ENCODE assay signal across 14 cellular contexts in genomic region chr3:170383567-170383966, GRCh38. TPM values are rescaled to one million over a fixed set of nuclear protein-coding genes. Genes with fewer than 3 reads are reported as not detected.
DNase-seq lines count a peak whose midpoint lies in the region; ATAC-seq and TF ChIP-seq lines count a peak whose summit lies in the region.
"Had no signal": no experiment of that assay in that cellular context is flagged by ENCODE, and none has a peak within 500 bp of the region (broad histone marks: within the 10 kb centered on the region; RNA-seq: fewer than 3 reads in every experiment).

No MANE protein-coding gene starts in this region.

- H3K79me2 ChIP-seq in Karpas-422 (ENCODE audit: low read length): peaks cover 19% of the 10 kb centered on the region

- no peaks in the 10 kb centered on the region for H3K9me3 ChIP-seq in Karpas-422 (ENCODE audit: low read length)
- peaks cover 26% of the 10 kb centered on the region for H3K9me3 ChIP-seq in endodermal cell (ENCODE audit: control insufficient read depth, low read length)
- H3K9me3 ChIP-seq in psoas muscle: peaks cover 8% of the 10 kb centered on the region
- no peaks in the 10 kb centered on the region for H3K9me3 ChIP-seq in BE2C
- no peaks in the 10 kb centered on the region for H3K9me3 ChIP-seq in A673 (ENCODE audit: low read depth, low read length, poor library complexity, severe bottlenecking)
- H3K9me3 ChIP-seq: SJSA1, tibial nerve had no signal

- H3K4me1 Mint-ChIP-seq in endodermal cell: no peaks in the 10 kb centered on the region

- peaks cover 12% of the 10 kb centered on the region for H3K9me3 Mint-ChIP-seq in endodermal cell

- no peak overlapping the region for H3K4me3 Mint-ChIP-seq in endodermal cell
- H3K4me3 Mint-ChIP-seq: activated CD8-positive, alpha-beta T cell treated with anti-CD3 and anti-CD28 coated beads, Interleukin-2, amount 10 ng/mL, durations not matched to agents 7 days and 5 days had no signal

- H3K27me3 ChIP-seq in Karpas-422 (ENCODE audit: low read length) (no peaks in the 10 kb centered on the region), endodermal cell (ENCODE audit: control insufficient read depth, insufficient read depth, low read length, poor library complexity, severe bottlenecking) (no peaks in the 10 kb centered on the region), psoas muscle (ENCODE audit: insufficient read depth in 3 of 3, low read length in 2 of 3) (no peaks in the 10 kb centered on the region), BE2C (no peaks in the 10 kb centered on the region), A673 (replicated peaks; ENCODE audit: insufficient read depth, low read depth, low read length, poor library complexity) (no peaks in the 10 kb centered on the region)
- H3K27me3 ChIP-seq: SJSA1, tibial nerve had no signal

- no peaks in the 10 kb centered on the region for H4K20me1 ChIP-seq in Karpas-422 (ENCODE audit: insufficient read depth, low read depth, low read length)

- POLR2A ChIA-PET in A673 (lab: Charles Lee; ENCODE audit: low non-redundant PET): no interaction called here

- 98% methylated on average over 1 of the region's 1 CpG; no CpG with 5 or more reads in 1 of the 2 experiments for WGBS in endodermal cell (ENCODE audit: insufficient coverage in 1 of 2, insufficient read length in 1 of 2), 2 experiments
- WGBS in psoas muscle, 3 donors: 66 to 94% (median 69%) methylated on average over 1 of the region's 1 CpG

- H3K27me3 Mint-ChIP-seq in endodermal cell (ENCODE audit: insufficient read depth): no peaks in the 10 kb centered on the region

- ATAC-seq in psoas muscle: peak in 3 of 4 donors; percentile 41 to 68 (median 63)
- ATAC-seq: activated CD8-positive, alpha-beta T cell treated with anti-CD3 and anti-CD28 coated beads, Interleukin-2, amount 10 ng/mL, durations not matched to agents 7 days and 5 days had no signal

- peaks cover 14% of the 10 kb centered on the region; the same call in 1 of the 2 replicates for H3K36me3 ChIP-seq in Karpas-422 (ENCODE audit: insufficient read depth, low read length)
- H3K36me3 ChIP-seq in endodermal cell (ENCODE audit: control insufficient read depth, insufficient read depth, low read length): peaks cover 93% of the 10 kb centered on the region
- peaks cover 8 to 90% of the 10 kb centered on the region in 2 donors for H3K36me3 ChIP-seq in psoas muscle (ENCODE audit: insufficient read depth in 1 of 2, low read depth in 1 of 2)
- H3K36me3 ChIP-seq in BE2C: peaks cover 17% of the 10 kb centered on the region
- H3K36me3 ChIP-seq in A673 (ENCODE audit: insufficient read depth, low read length, poor library complexity, severe bottlenecking): peaks cover 29% of the 10 kb centered on the region

- H3K27ac Mint-ChIP-seq in endodermal cell: peak overlapping the region; percentile 80
- H3K27ac Mint-ChIP-seq: activated CD8-positive, alpha-beta T cell treated with anti-CD3 and anti-CD28 coated beads, Interleukin-2, amount 10 ng/mL, durations not matched to agents 7 days and 5 days had no signal

- intact Hi-C loops in psoas muscle (cut with DNase I) (no loop called here), A673 (cut with micrococcal nuclease; ENCODE audit: unreplicated experiment) (no loop called here)

- H3K9ac ChIP-seq in Karpas-422 (ENCODE audit: low read length) (no peak overlapping the region), endodermal cell (ENCODE audit: extremely low read depth, low read length, poor library complexity, severe bottlenecking) (no peak overlapping the region)

- CTCF ChIA-PET in A673 (lab: Charles Lee): no interaction called here

- DNase-seq in EH (ENCODE audit: low read depth): peak; percentile 58
- peak; percentile 55 for DNase-seq in Karpas-422
- DNase-seq in endodermal cell: no peak
- DNase-seq in psoas muscle: no peak
- DNase-seq in BE2C: no peak
- no peak for DNase-seq in A673 (ENCODE audit: low spot score)
- no peak for DNase-seq in RPMI8226
- DNase-seq: activated CD8-positive, alpha-beta T cell treated with anti-CD3 and anti-CD28 coated beads, Interleukin-2, amount 10 ng/mL, durations not matched to agents 7 days and 5 days; activated gamma-delta T cell; head of caudate nucleus; NCI-H1436; NCI-H345 had no signal

- H2AFZ ChIP-seq in Karpas-422 (ENCODE audit: low read length): no peak overlapping the region

- no peak overlapping the region for H3K4me3 ChIP-seq in Karpas-422 (ENCODE audit: low read length)
- H3K4me3 ChIP-seq in endodermal cell (ENCODE audit: low read length): no peak overlapping the region
- no peak overlapping the region for H3K4me3 ChIP-seq in psoas muscle
- H3K4me3 ChIP-seq in BE2C (ENCODE audit: low read depth, low read length): no peak overlapping the region
- no peak overlapping the region for H3K4me3 ChIP-seq in A673 (ENCODE audit: low read depth, low read length, poor library complexity, severe bottlenecking)
- H3K4me3 ChIP-seq: SJSA1, tibial nerve had no signal

- H3K9me2 ChIP-seq in Karpas-422 (replicated peaks; ENCODE audit: insufficient read depth, low read length): no peaks in the 10 kb centered on the region

- H3K4me1 ChIP-seq in Karpas-422 (ENCODE audit: low read length): peaks cover 18% of the 10 kb centered on the region
- no peaks in the 10 kb centered on the region for H3K4me1 ChIP-seq in endodermal cell (ENCODE audit: control insufficient read depth, insufficient read depth, low read length)
- peaks cover 19% of the 10 kb centered on the region for H3K4me1 ChIP-seq in psoas muscle
- H3K4me1 ChIP-seq in BE2C: no peaks in the 10 kb centered on the region
- H3K4me1 ChIP-seq in A673 (ENCODE audit: insufficient read depth, low read length, poor library complexity, severe bottlenecking): no peaks in the 10 kb centered on the region
- H3K4me1 ChIP-seq: SJSA1, tibial nerve had no signal

- H3K27ac ChIP-seq in Karpas-422 (ENCODE audit: low read length) (peak overlapping the region; percentile 62), endodermal cell (ENCODE audit: low read depth, low read length) (no peak overlapping the region), psoas muscle (no peak overlapping the region), A673 (ENCODE audit: low read depth, low read length, poor library complexity, severe bottlenecking) (no peak overlapping the region)
- H3K27ac ChIP-seq: SJSA1, tibial nerve had no signal

- TF ChIP-seq CTCF in endodermal cell (conservative IDR thresholded peaks at IDR 0.05) (no peak), psoas muscle (IDR thresholded peaks at IDR 0.05) (no peak), BE2C (IDR thresholded peaks at IDR 0.05; ENCODE audit: low read depth, low read length) (no peak), A673 (conservative IDR thresholded peaks at IDR 0.05; ENCODE audit: low read depth, low read length) (no peak)

- BruUV-seq in A673 (replicated peaks; lab: Mats Ljungman, UMichigan): no TSS peak

- peaks cover 71% of the 10 kb centered on the region for H3K36me3 Mint-ChIP-seq in endodermal cell (ENCODE audit: low read depth)

- peak overlapping the region; percentile 28 for H3K4me2 ChIP-seq in Karpas-422 (ENCODE audit: low read depth, low read length, poor library complexity, severe bottlenecking)

RNA-seq across cellular contexts. Expression of gene SKIL, which starts 26.1 kb away (rescaled TPM):
- 43.7 and 49.5 TPM in 2 replicates for total RNA-seq in Karpas-422 (2014; rRNA removed; shearing (Covaris generic); ENCODE audit: low replicate concordance)
- 100 to 1,000 TPM; 147 to 174 TPM for total RNA-seq in endodermal cell
- 66.6 TPM for polyA plus RNA-seq in endodermal cell (2013, experiment 1 of 2)
- 78.0 TPM for polyA plus RNA-seq in endodermal cell (2013, experiment 2 of 2)
- total RNA-seq in psoas muscle: 10 to 100 TPM; 30.1 to 46.6 (median 40.2) TPM
- polyA plus RNA-seq in psoas muscle: 10 to 100 TPM in 2 of 3 donors, 1 to 10 TPM in 1; 7.3 to 15.9 (median 14.0) TPM
- 11.9 TPM for polyA plus RNA-seq in BE2C (2012; ENCODE audit: insufficient read depth, insufficient read length, low read depth)
- total RNA-seq in A673 (2021): 43.2 and 47.9 TPM in 2 replicates

RNA-seq across cellular contexts. Expression of gene CLDN11, which starts 35.1 kb away (rescaled TPM):
- total RNA-seq in Karpas-422 (2014; rRNA removed; shearing (Covaris generic); ENCODE audit: low replicate concordance): not detected in 2 replicates
- total RNA-seq in endodermal cell (10 to 100 TPM; 15.3 to 26.1 TPM), psoas muscle (1 to 10 TPM; 1.5 to 3.0 (median 2.1) TPM), A673 (2021) (0.52 TPM in 1 of 2 replicates, not detected in the other)
- polyA plus RNA-seq in endodermal cell (2013, experiment 1 of 2): 14.0 TPM
- 14.3 TPM for polyA plus RNA-seq in endodermal cell (2013, experiment 2 of 2)
- polyA plus RNA-seq in psoas muscle: 1 to 10 TPM; 1.3 to 2.8 (median 1.7) TPM
- polyA plus RNA-seq in BE2C (2012; ENCODE audit: insufficient read depth, insufficient read length, low read depth): not detected
- total RNA-seq: activated CD8-positive, alpha-beta T cell treated with anti-CD3 and anti-CD28 coated beads, Interleukin-2, amount 10 ng/mL, durations not matched to agents 7 days and 5 days had no signal

Comparison
In these comparisons a context has a peak if more than half of its experiments do, and no peak if none do; other contexts are left out.
1. DNase-seq: peak in EH (single experiment) and Karpas-422 (single experiment); none in endodermal cell (single experiment), psoas muscle (0 of 2), BE2C (single experiment), A673 (single experiment) and RPMI8226 (single experiment).
2. RNA of gene CLDN11, which starts 35.1 kb away (total RNA-seq): 15.3 to 26.1 TPM in endodermal cell; 1.5 to 3.0 TPM in psoas muscle, 0.52 TPM in A673 and not detected in Karpas-422; every median in the first group is over 4 times any median in the second.